1 cellular context compared by ENCODE assay signal in genomic region chr17:36593651-36594316, GRCh38.
TF ChIP-seq lines count a peak whose summit lies in the region.

No MANE protein-coding gene starts in this region.

TF ChIP-seq in GM23338, 12 proteins besides CTCF, POLR2A, EP300 and RAD21:
- TF ChIP-seq EZH2 (IDR thresholded peaks at IDR 0.05; ENCODE audit: low read depth, unreplicated experiment) (no peak), NANOG (IDR thresholded peaks at IDR 0.05; ENCODE audit: borderline replicate concordance) (no peak), CREB1 (CRISPR knock-in tag; IDR thresholded peaks at IDR 0.05; ENCODE audit: low read depth) (no peak), EZH2phosphoT487 (IDR thresholded peaks at IDR 0.05; ENCODE audit: unreplicated experiment) (no peak)
